20 cellular contexts compared by ENCODE assay signal in genomic region chr2:188395903-188396699, GRCh38.
DNase-seq lines count a peak whose midpoint lies in the region; ATAC-seq, FAIRE-seq and TF ChIP-seq lines count a peak whose summit lies in the region.
"Had no signal": no experiment of that assay in that cellular context is flagged by ENCODE, and none has a peak within 500 bp of the region (broad histone marks: within the 10 kb centered on the region; RNA-seq: fewer than 3 reads in every experiment).

No MANE protein-coding gene starts in this region.

- H3K4me2 ChIP-seq in PC-3 (ENCODE audit: low read length), result no peak overlapping the region

- no peak overlapping the region for H3K27ac ChIP-seq in PC-3 (ENCODE audit: low read length)
- H3K27ac ChIP-seq in kidney (ENCODE audit: low read depth in 2 of 2, low read length in 2 of 2), result peak overlapping the region in 1 of 2 donors; percentile 17
- H3K27ac ChIP-seq: RWPE1 had no signal

- H3K79me2 ChIP-seq in PC-3 (ENCODE audit: low read length), result no peaks in the 10 kb centered on the region

- no peak overlapping the region for H3K4me3 ChIP-seq in PC-3 (ENCODE audit: low read length)
- H3K4me3 ChIP-seq in kidney (ENCODE audit: low read length in 2 of 2), result peak overlapping the region in 1 of 2 donors; percentile 30

- no peak for FAIRE-seq in kidney (lab: Jason Lieb, UNC)
- FAIRE-seq: GM12891, TTC549 had no signal

- no peaks in the 10 kb centered on the region for H3K4me1 ChIP-seq in PC-3 (ENCODE audit: insufficient read depth, low read length)
- no peaks in the 10 kb centered on the region for H3K4me1 ChIP-seq in kidney (ENCODE audit: control insufficient read depth in 1 of 2, insufficient read depth in 1 of 2, low read depth in 1 of 2, low read length in 2 of 2)

- intact Hi-C loops in PC-3 (cut with micrococcal nuclease), result no loop called here
- intact Hi-C loops in kidney (cut with DNase I), result no loop called here

- no peaks in the 10 kb centered on the region for H3K9me3 ChIP-seq in PC-3 (ENCODE audit: low read length)
- peaks cover 0 to 5% of the 10 kb centered on the region in 2 donors for H3K9me3 ChIP-seq in kidney (ENCODE audit: control insufficient read depth in 1 of 2, low read length in 2 of 2)

- no peaks in the 10 kb centered on the region for H3F3A ChIP-seq in PC-3 (ENCODE audit: low read length, unreplicated experiment)

- no peaks in the 10 kb centered on the region for H4K20me1 ChIP-seq in PC-3 (ENCODE audit: low read length)

- peak; percentile 68 for DNase-seq in ELF-1 (ENCODE audit: low read depth, low spot score)
- DNase-seq in PC-3, result no peak
- DNase-seq in kidney, result peak; percentile 60
- DNase-seq in anterior cingulate cortex (lab: John Stamatoyannopoulos, UW), result no peak
- no peak for DNase-seq in NOMO-1 treated with DMSO at 0.1 percent for 48 hours (lab: John Stamatoyannopoulos, UW; ENCODE audit: unreplicated experiment)
- DNase-seq: activated CD4-positive, alpha-beta T cell treated with anti-CD3 and anti-CD28 coated beads, Interleukin-2, amount 10 ng/mL, durations not matched to agents 7 days and 5 days; activated naive CD4-positive, alpha-beta T cell; amygdala; CD8-positive, alpha-beta memory T cell; central memory CD4-positive, alpha-beta T cell; immature natural killer cell; naive B cell; NCI-H1105 treated with DMSO at 0.1 percent for 48 hours; stimulated activated CD4-positive, alpha-beta T cell treated with anti-CD3 and anti-CD28 coated beads, Interleukin-4, amount 100 ng/mL, for 24 hours had no signal

- POLR2A ChIA-PET in PC-3 (lab: Charles Lee; ENCODE audit: unreplicated experiment), result no interaction called here

- H2AFZ ChIP-seq in PC-3 (ENCODE audit: low read length), result no peak overlapping the region

- H3K27me3 ChIP-seq in PC-3 (ENCODE audit: low read length), result no peaks in the 10 kb centered on the region

- H3K9me2 ChIP-seq in PC-3 (replicated peaks; ENCODE audit: low read length), result no peaks in the 10 kb centered on the region

- ATAC-seq in GM19463 (IDR thresholded peaks at IDR 0.05; ENCODE audit: unreplicated experiment), result peak; percentile 44
- ATAC-seq in PC-3, result no peak
- ATAC-seq in HG03457 (IDR thresholded peaks at IDR 0.05; ENCODE audit: unreplicated experiment), result no peak
- ATAC-seq in HG03039 (IDR thresholded peaks at IDR 0.05; ENCODE audit: unreplicated experiment), result no peak

- H3K9ac ChIP-seq in PC-3 (ENCODE audit: low read length) (no peak overlapping the region), kidney (ENCODE audit: low read length in 2 of 2) (peak overlapping the region in 1 of 2 donors; percentile 22)

- H3K36me3 ChIP-seq in PC-3 (ENCODE audit: low read depth, low read length), result no peaks in the 10 kb centered on the region
- no peaks in the 10 kb centered on the region for H3K36me3 ChIP-seq in kidney (ENCODE audit: control insufficient read depth in 1 of 2, insufficient read depth in 2 of 2, low read length in 2 of 2)

- CTCF ChIA-PET in PC-3 (lab: Charles Lee), result no interaction called here

- TF ChIP-seq CTCF in PC-3 (conservative IDR thresholded peaks at IDR 0.05; ENCODE audit: low read depth, low read length), result 0 out of 2 replicates have a peak, but pooled peaks have one; percentile 14
- TF ChIP-seq CTCF in kidney (IDR thresholded peaks at IDR 0.05; ENCODE audit: borderline replicate concordance, extremely low read depth, insufficient read depth), result no peak

- BruUV-seq in PC-3 (replicated peaks; lab: Mats Ljungman, UMichigan), result no TSS peak

Comparison
In these comparisons a context has a peak if more than half of its experiments do, and no peak if none do; other contexts are left out.
1. DNase-seq: peak in ELF-1 (single experiment) and kidney (single experiment); none in PC-3 (single experiment), anterior cingulate cortex (0 of 58) and NOMO-1 treated with DMSO at 0.1 percent for 48 hours (single experiment).